Comparison of ENCODE assay signal across 27 cellular contexts in the genomic region with DNA sequence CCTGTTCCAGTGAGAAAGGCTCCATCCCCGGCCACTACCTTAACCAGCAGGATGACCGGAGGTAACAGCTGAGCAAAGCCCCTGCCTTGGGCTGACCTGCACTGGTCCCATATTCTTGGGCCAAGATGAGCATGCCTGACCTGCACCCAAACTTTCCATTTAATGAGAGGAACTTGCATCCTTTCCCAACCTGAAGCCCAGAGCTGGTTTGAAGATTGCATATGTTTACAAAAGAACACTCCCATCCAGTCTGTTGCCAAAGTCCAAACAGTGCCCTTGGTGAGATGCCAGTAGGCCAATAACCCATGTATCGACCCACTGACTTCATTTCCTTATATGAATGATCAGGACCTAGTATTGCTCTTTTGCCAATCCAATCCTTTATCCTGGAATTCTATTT. TPM values are rescaled to one million over a fixed set of nuclear protein-coding genes. Genes with fewer than 3 reads are reported as not detected.
DNase-seq lines count a peak whose midpoint lies in the region; ATAC-seq and TF ChIP-seq lines count a peak whose summit lies in the region.
"Had no signal": no experiment of that assay in that cellular context is flagged by ENCODE, and none has a peak within 500 bp of the region (broad histone marks: within the 10 kb centered on the region; RNA-seq: fewer than 3 reads in every experiment).

No MANE protein-coding gene starts in this region.

- no peak overlapping the region for H3K27ac Mint-ChIP-seq in activated T-helper 17 cell treated with anti-CD3 and anti-CD28 coated beads, Interleukin-2, amount 50 U/mL, for 72 hours
- H3K27ac Mint-ChIP-seq in activated T-helper 1 cell treated with anti-CD3 and anti-CD28 coated beads, Interleukin-12 subunit alpha, Interleukin-12 subunit beta, Interleukin-2, Interleukin-4 antibody, amounts not matched to agents 30 ng/mL and 10 ng/mL and 1 ng/mL, durations not matched to agents 14 hours and 24 hours and 36 hours = no peak overlapping the region
- H3K27ac Mint-ChIP-seq: CD4-positive, CD25-positive, alpha-beta regulatory T cell; memory B cell had no signal

- H3K4me3 ChIP-seq in right atrium auricular region = no peak overlapping the region
- H3K4me3 ChIP-seq: adrenal gland, upper lobe of left lung had no signal

- H3K4me3 Mint-ChIP-seq in activated T-helper 17 cell treated with anti-CD3 and anti-CD28 coated beads, Interleukin-2, amount 50 U/mL, for 72 hours = peak overlapping the region; percentile 9
- no peak overlapping the region for H3K4me3 Mint-ChIP-seq in activated T-helper 1 cell treated with anti-CD3 and anti-CD28 coated beads, Interleukin-12 subunit alpha, Interleukin-12 subunit beta, Interleukin-2, Interleukin-4 antibody, amounts not matched to agents 30 ng/mL and 10 ng/mL and 1 ng/mL, durations not matched to agents 14 hours and 24 hours and 36 hours
- H3K4me3 Mint-ChIP-seq: CD4-positive, CD25-positive, alpha-beta regulatory T cell; memory B cell had no signal

- TF ChIP-seq CTCF in right atrium auricular region (IDR thresholded peaks at IDR 0.05) = no peak

- no peaks in the 10 kb centered on the region for H3K4me1 Mint-ChIP-seq in activated T-helper 17 cell treated with anti-CD3 and anti-CD28 coated beads, Interleukin-2, amount 50 U/mL, for 72 hours
- peaks cover 32% of the 10 kb centered on the region for H3K4me1 Mint-ChIP-seq in activated T-helper 1 cell treated with anti-CD3 and anti-CD28 coated beads, Interleukin-12 subunit alpha, Interleukin-12 subunit beta, Interleukin-2, Interleukin-4 antibody, amounts not matched to agents 30 ng/mL and 10 ng/mL and 1 ng/mL, durations not matched to agents 14 hours and 24 hours and 36 hours (ENCODE audit: low read depth)

- H3K36me3 Mint-ChIP-seq in activated T-helper 17 cell treated with anti-CD3 and anti-CD28 coated beads, Interleukin-2, amount 50 U/mL, for 72 hours (ENCODE audit: low read depth) = peaks cover 7% of the 10 kb centered on the region
- H3K36me3 Mint-ChIP-seq in activated T-helper 1 cell treated with anti-CD3 and anti-CD28 coated beads, Interleukin-12 subunit alpha, Interleukin-12 subunit beta, Interleukin-2, Interleukin-4 antibody, amounts not matched to agents 30 ng/mL and 10 ng/mL and 1 ng/mL, durations not matched to agents 14 hours and 24 hours and 36 hours (ENCODE audit: low read depth) = no peaks in the 10 kb centered on the region
- H3K36me3 Mint-ChIP-seq: CD4-positive, CD25-positive, alpha-beta regulatory T cell; memory B cell; naive thymus-derived CD8-positive, alpha-beta T cell had no signal

- intact Hi-C loops in cardiac septum (cut with DNase I) = loop anchor here (10.0 kb wide), 2 partner anchors 300 to 340 kb away; a partner anchor contains a TSS
- intact Hi-C loops in activated T-helper 1 cell treated with anti-CD3 and anti-CD28 coated beads, Interleukin-12 subunit alpha, Interleukin-12 subunit beta, Interleukin-2, Interleukin-4 antibody, amounts not matched to agents 30 ng/mL and 10 ng/mL and 1 ng/mL, durations not matched to agents 14 hours and 24 hours and 36 hours (cut with micrococcal nuclease) = loop anchor here (10.0 kb wide), 2 partner anchors 170 to 490 kb away; a partner anchor contains a TSS

- DNase-seq in right atrium auricular region (ENCODE audit: low spot score) (no peak), cardiac septum (ENCODE audit: low spot score) (no peak), mucosa of gallbladder (ENCODE audit: low spot score) (peak; percentile 84)
- DNase-seq in stimulated activated naive CD4-positive, alpha-beta T cell (lab: John Stamatoyannopoulos, UW) = no peak
- no peak for DNase-seq in activated T-helper 1 cell treated with anti-CD3 and anti-CD28 coated beads, Interleukin-12 subunit alpha, Interleukin-12 subunit beta, Interleukin-2, Interleukin-4 antibody, amounts not matched to agents 30 ng/mL and 10 ng/mL and 1 ng/mL, durations not matched to agents 14 hours and 24 hours and 36 hours (ENCODE audit: low spot score)
- DNase-seq: activated CD4-positive, alpha-beta T cell treated with anti-CD3 and anti-CD28 coated beads, Interleukin-2, amount 50 U/mL, for 4 hours; activated gamma-delta T cell; adrenal gland; brain microvascular endothelial cell; CD4-positive, CD25-positive, alpha-beta regulatory T cell; effector CD8-positive, alpha-beta T cell; HCEC 1CT; naive thymus-derived CD8-positive, alpha-beta T cell; NCI-H1105; NCI-H1930; NCI-H526; NK-92 treated with Interleukin-12 subunit alpha and Interleukin-12 subunit beta, amount 100 ng/mL, for 24 hours; PC-3; SHP77; stimulated activated CD4-positive, alpha-beta T cell treated with anti-CD3 and anti-CD28 coated beads, Interleukin-2, amount 100 ng/mL, for 24 hours; substantia nigra; upper lobe of left lung; WERI-Rb-1 had no signal

- no peaks in the 10 kb centered on the region for H3K36me3 ChIP-seq in right atrium auricular region
- H3K36me3 ChIP-seq: adrenal gland, brain microvascular endothelial cell, upper lobe of left lung, WERI-Rb-1 had no signal

- H3K27me3 ChIP-seq in right atrium auricular region = no peaks in the 10 kb centered on the region
- H3K27me3 ChIP-seq: adrenal gland, brain microvascular endothelial cell, upper lobe of left lung had no signal

- peak overlapping the region; percentile 52 to 83 for H3K27ac ChIP-seq in right atrium auricular region
- H3K27ac ChIP-seq: epithelial cell of prostate, upper lobe of left lung, WERI-Rb-1 had no signal

- peaks cover 0 to 41% of the 10 kb centered on the region in 2 donors for H3K4me1 ChIP-seq in right atrium auricular region

- H3K9me3 ChIP-seq in right atrium auricular region = no peaks in the 10 kb centered on the region
- H3K9me3 ChIP-seq: adrenal gland, upper lobe of left lung had no signal

- peaks cover 3% of the 10 kb centered on the region for H3K27me3 Mint-ChIP-seq in activated T-helper 17 cell treated with anti-CD3 and anti-CD28 coated beads, Interleukin-2, amount 50 U/mL, for 72 hours
- H3K27me3 Mint-ChIP-seq in activated T-helper 1 cell treated with anti-CD3 and anti-CD28 coated beads, Interleukin-12 subunit alpha, Interleukin-12 subunit beta, Interleukin-2, Interleukin-4 antibody, amounts not matched to agents 30 ng/mL and 10 ng/mL and 1 ng/mL, durations not matched to agents 14 hours and 24 hours and 36 hours (ENCODE audit: insufficient read depth) = peaks cover 23% of the 10 kb centered on the region

- no peak for ATAC-seq in activated T-helper 17 cell treated with anti-CD3 and anti-CD28 coated beads, Interleukin-2, amount 50 U/mL, for 72 hours (replicated peaks)
- no peak for ATAC-seq in GM18517 (IDR thresholded peaks at IDR 0.05; ENCODE audit: unreplicated experiment)
- ATAC-seq: naive thymus-derived CD8-positive, alpha-beta T cell; PC-3 had no signal

- no peaks in the 10 kb centered on the region for H3K9me3 Mint-ChIP-seq in activated T-helper 17 cell treated with anti-CD3 and anti-CD28 coated beads, Interleukin-2, amount 50 U/mL, for 72 hours
- H3K9me3 Mint-ChIP-seq in activated T-helper 1 cell treated with anti-CD3 and anti-CD28 coated beads, Interleukin-12 subunit alpha, Interleukin-12 subunit beta, Interleukin-2, Interleukin-4 antibody, amounts not matched to agents 30 ng/mL and 10 ng/mL and 1 ng/mL, durations not matched to agents 14 hours and 24 hours and 36 hours = no peaks in the 10 kb centered on the region
- H3K9me3 Mint-ChIP-seq: naive thymus-derived CD8-positive, alpha-beta T cell had no signal

RNA-seq across cellular contexts. Expression of a gene that starts 5.5 kb away (rescaled TPM):
- total RNA-seq in right atrium auricular region = 10 to 100 TPM; 39.2 to 49.4 TPM
- 54.0 TPM for total RNA-seq in cardiac septum
- 10 to 100 TPM in 1 of 2 donors, 1 to 10 TPM in 1; 3.9 to 11.4 TPM for total RNA-seq in activated T-helper 17 cell treated with anti-CD3 and anti-CD28 coated beads, Interleukin-2, amount 50 U/mL, for 72 hours
- total RNA-seq in mucosa of gallbladder = 47.4 TPM
- 6.5 and 7.5 TPM in 2 replicates for total RNA-seq in activated T-helper 1 cell treated with anti-CD3 and anti-CD28 coated beads, Interleukin-12 subunit alpha, Interleukin-12 subunit beta, Interleukin-2, Interleukin-4 antibody, amounts not matched to agents 30 ng/mL and 10 ng/mL and 1 ng/mL, durations not matched to agents 14 hours and 24 hours and 36 hours
